16 cellular contexts compared by ENCODE assay signal in the genomic region with DNA sequence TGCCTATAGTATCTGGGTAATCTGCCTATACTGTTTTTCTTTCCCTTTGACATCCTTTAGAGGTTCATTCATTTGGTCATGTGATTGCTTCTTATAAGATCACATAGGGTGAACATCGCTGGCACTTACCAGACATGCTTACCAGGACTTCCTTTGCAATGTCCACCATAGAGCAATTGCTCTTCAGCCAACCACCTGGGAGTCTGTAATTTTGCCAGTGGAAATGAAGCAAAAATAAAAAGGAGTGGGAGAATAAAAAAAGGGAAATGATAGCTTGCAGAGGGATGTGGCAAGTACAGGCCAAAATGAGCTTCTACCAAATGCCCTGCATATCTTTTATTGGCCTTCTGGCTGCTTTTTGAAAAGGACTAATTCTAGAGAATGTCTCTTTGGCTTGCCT.
DNase-seq lines count a peak whose midpoint lies in the region; ATAC-seq and TF ChIP-seq lines count a peak whose summit lies in the region.
"Had no signal": no experiment of that assay in that cellular context is flagged by ENCODE, and none has a peak within 500 bp of the region (broad histone marks: within the 10 kb centered on the region; RNA-seq: fewer than 3 reads in every experiment).

No MANE protein-coding gene starts in this region.

- H3K9me2 ChIP-seq in GM23338 (ENCODE audit: insufficient read depth), result no peaks in the 10 kb centered on the region

- H3K9me3 Mint-ChIP-seq in GM23338, result no peaks in the 10 kb centered on the region
- H3K9me3 Mint-ChIP-seq in endodermal cell, result no peaks in the 10 kb centered on the region

- DNase-seq in GM23338 (ENCODE audit: low spot score) (no peak), SK-N-MC (ENCODE audit: low read depth, low spot score) (no peak), endodermal cell (no peak), NCI-H2029 treated with DMSO at 0.1 percent for 48 hours (lab: John Stamatoyannopoulos, UW) (no peak), NCI-H2227 (lab: John Stamatoyannopoulos, UW; ENCODE audit: unreplicated experiment) (no peak), SKM-1 (lab: John Stamatoyannopoulos, UW; ENCODE audit: unreplicated experiment) (no peak), KBM-7 (no peak)
- DNase-seq: ACHN; BE2C; CD4-positive, CD25-positive, alpha-beta regulatory T cell; CD8-positive, alpha-beta memory T cell; COR-L47; GDM1; IMR-90 had no signal

- H3K36me3 ChIP-seq in GM23338 (ENCODE audit: insufficient read depth) (no peaks in the 10 kb centered on the region), SK-N-MC (ENCODE audit: insufficient read depth, low read length) (no peaks in the 10 kb centered on the region), endodermal cell (ENCODE audit: control insufficient read depth, insufficient read depth, low read length) (no peaks in the 10 kb centered on the region)
- H3K36me3 ChIP-seq: BE2C, HAP-1 had no signal

- TF ChIP-seq CTCF in GM23338 (conservative IDR thresholded peaks at IDR 0.05; ENCODE audit: low read depth in 2 of 2), result no peak
- no peak for TF ChIP-seq CTCF in endodermal cell (conservative IDR thresholded peaks at IDR 0.05)

- peak overlapping the region; percentile 61; the same call in 1 of the 2 replicates for H2AFZ ChIP-seq in GM23338

- H3K9ac ChIP-seq in SK-N-MC (ENCODE audit: insufficient read length) (peak overlapping the region; percentile 47), endodermal cell (ENCODE audit: extremely low read depth, low read length, poor library complexity, severe bottlenecking) (no peak overlapping the region)

- H3K79me2 ChIP-seq in GM23338 (replicated peaks; ENCODE audit: insufficient read depth), result no peaks in the 10 kb centered on the region

- peaks cover 6% of the 10 kb centered on the region; the same call in 2 of the 3 replicates for H3K4me1 Mint-ChIP-seq in GM23338
- H3K4me1 Mint-ChIP-seq in endodermal cell, result peaks cover 22% of the 10 kb centered on the region
- H3K4me1 Mint-ChIP-seq: CD4-positive, CD25-positive, alpha-beta regulatory T cell; CD8-positive, alpha-beta memory T cell had no signal

- no peak overlapping the region for H3K4me3 Mint-ChIP-seq in GM23338
- no peak overlapping the region for H3K4me3 Mint-ChIP-seq in endodermal cell
- H3K4me3 Mint-ChIP-seq: CD4-positive, CD25-positive, alpha-beta regulatory T cell; CD8-positive, alpha-beta memory T cell had no signal

- H3K4me1 ChIP-seq in GM23338 (ENCODE audit: insufficient read depth), result no peaks in the 10 kb centered on the region
- peaks cover 10% of the 10 kb centered on the region for H3K4me1 ChIP-seq in endodermal cell (ENCODE audit: control insufficient read depth, insufficient read depth, low read length)
- H3K4me1 ChIP-seq: BE2C, HAP-1 had no signal

- no peak overlapping the region; the same call in 1 of the 2 replicates for H3K27ac Mint-ChIP-seq in GM23338
- H3K27ac Mint-ChIP-seq in endodermal cell, result no peak overlapping the region
- H3K27ac Mint-ChIP-seq: CD4-positive, CD25-positive, alpha-beta regulatory T cell; CD8-positive, alpha-beta memory T cell had no signal

- H3K27me3 Mint-ChIP-seq in GM23338 (ENCODE audit: insufficient read depth, low read depth, poor library complexity) (peaks cover 5% of the 10 kb centered on the region), endodermal cell (ENCODE audit: insufficient read depth) (no peaks in the 10 kb centered on the region)
- H3K27me3 Mint-ChIP-seq: CD4-positive, CD25-positive, alpha-beta regulatory T cell; CD8-positive, alpha-beta memory T cell had no signal

- 86 to 90% methylated on average over 1 of the region's 1 CpG for WGBS in endodermal cell (ENCODE audit: insufficient coverage in 1 of 2, insufficient read length in 1 of 2), 2 experiments

- no peaks in the 10 kb centered on the region for H4K20me1 ChIP-seq in GM23338 (replicated peaks; ENCODE audit: insufficient read depth)

- H3K4me3 ChIP-seq in GM23338, result no peak overlapping the region
- no peak overlapping the region for H3K4me3 ChIP-seq in SK-N-MC
- H3K4me3 ChIP-seq in endodermal cell (ENCODE audit: low read length), result no peak overlapping the region
- H3K4me3 ChIP-seq: HAP-1, K562 had no signal

- no peaks in the 10 kb centered on the region for H3K27me3 ChIP-seq in GM23338 (ENCODE audit: insufficient read depth)
- H3K27me3 ChIP-seq in endodermal cell (ENCODE audit: control insufficient read depth, insufficient read depth, low read length, poor library complexity, severe bottlenecking), result no peaks in the 10 kb centered on the region
- H3K27me3 ChIP-seq: BE2C had no signal

- H3K36me3 Mint-ChIP-seq in GM23338 (ENCODE audit: low read depth) (no peaks in the 10 kb centered on the region), endodermal cell (ENCODE audit: low read depth) (no peaks in the 10 kb centered on the region)
- H3K36me3 Mint-ChIP-seq: CD4-positive, CD25-positive, alpha-beta regulatory T cell; CD8-positive, alpha-beta memory T cell had no signal

- H3K4me2 ChIP-seq in GM23338, result no peak overlapping the region

- in situ Hi-C loops in KBM-7 (cut with MboI; ENCODE audit: low pct_unique_long_range_greater_than_20kb, low sequenced_read_pairs), result no loop called here

- H3K27ac ChIP-seq in GM23338 (ENCODE audit: low read depth), result no peak overlapping the region
- H3K27ac ChIP-seq in SK-N-MC, result peak overlapping the region; percentile 56
- peak overlapping the region; percentile 82 for H3K27ac ChIP-seq in endodermal cell (ENCODE audit: low read depth, low read length)

- H3K9me3 ChIP-seq in SK-N-MC (ENCODE audit: low read depth, low read length), result no peaks in the 10 kb centered on the region
- H3K9me3 ChIP-seq in endodermal cell (ENCODE audit: control insufficient read depth, low read length), result no peaks in the 10 kb centered on the region
- H3K9me3 ChIP-seq: BE2C, HAP-1 had no signal

- H3F3A ChIP-seq in GM23338 (replicated peaks; ENCODE audit: low read depth), result no peaks in the 10 kb centered on the region

- ATAC-seq in GM23338, result no peak
- ATAC-seq: K562 had no signal

TF ChIP-seq in GM23338, 12 proteins besides CTCF, POLR2A, EP300 and RAD21 (continues in another document):
- no peak for TF ChIP-seq NANOG (IDR thresholded peaks at IDR 0.05; ENCODE audit: borderline replicate concordance)
- TF ChIP-seq STAT1 (IDR thresholded peaks at IDR 0.05; ENCODE audit: unreplicated experiment), result no peak
- TF ChIP-seq EZH2phosphoT487 (IDR thresholded peaks at IDR 0.05; ENCODE audit: unreplicated experiment), result no peak
- TF ChIP-seq, protein P1, sequence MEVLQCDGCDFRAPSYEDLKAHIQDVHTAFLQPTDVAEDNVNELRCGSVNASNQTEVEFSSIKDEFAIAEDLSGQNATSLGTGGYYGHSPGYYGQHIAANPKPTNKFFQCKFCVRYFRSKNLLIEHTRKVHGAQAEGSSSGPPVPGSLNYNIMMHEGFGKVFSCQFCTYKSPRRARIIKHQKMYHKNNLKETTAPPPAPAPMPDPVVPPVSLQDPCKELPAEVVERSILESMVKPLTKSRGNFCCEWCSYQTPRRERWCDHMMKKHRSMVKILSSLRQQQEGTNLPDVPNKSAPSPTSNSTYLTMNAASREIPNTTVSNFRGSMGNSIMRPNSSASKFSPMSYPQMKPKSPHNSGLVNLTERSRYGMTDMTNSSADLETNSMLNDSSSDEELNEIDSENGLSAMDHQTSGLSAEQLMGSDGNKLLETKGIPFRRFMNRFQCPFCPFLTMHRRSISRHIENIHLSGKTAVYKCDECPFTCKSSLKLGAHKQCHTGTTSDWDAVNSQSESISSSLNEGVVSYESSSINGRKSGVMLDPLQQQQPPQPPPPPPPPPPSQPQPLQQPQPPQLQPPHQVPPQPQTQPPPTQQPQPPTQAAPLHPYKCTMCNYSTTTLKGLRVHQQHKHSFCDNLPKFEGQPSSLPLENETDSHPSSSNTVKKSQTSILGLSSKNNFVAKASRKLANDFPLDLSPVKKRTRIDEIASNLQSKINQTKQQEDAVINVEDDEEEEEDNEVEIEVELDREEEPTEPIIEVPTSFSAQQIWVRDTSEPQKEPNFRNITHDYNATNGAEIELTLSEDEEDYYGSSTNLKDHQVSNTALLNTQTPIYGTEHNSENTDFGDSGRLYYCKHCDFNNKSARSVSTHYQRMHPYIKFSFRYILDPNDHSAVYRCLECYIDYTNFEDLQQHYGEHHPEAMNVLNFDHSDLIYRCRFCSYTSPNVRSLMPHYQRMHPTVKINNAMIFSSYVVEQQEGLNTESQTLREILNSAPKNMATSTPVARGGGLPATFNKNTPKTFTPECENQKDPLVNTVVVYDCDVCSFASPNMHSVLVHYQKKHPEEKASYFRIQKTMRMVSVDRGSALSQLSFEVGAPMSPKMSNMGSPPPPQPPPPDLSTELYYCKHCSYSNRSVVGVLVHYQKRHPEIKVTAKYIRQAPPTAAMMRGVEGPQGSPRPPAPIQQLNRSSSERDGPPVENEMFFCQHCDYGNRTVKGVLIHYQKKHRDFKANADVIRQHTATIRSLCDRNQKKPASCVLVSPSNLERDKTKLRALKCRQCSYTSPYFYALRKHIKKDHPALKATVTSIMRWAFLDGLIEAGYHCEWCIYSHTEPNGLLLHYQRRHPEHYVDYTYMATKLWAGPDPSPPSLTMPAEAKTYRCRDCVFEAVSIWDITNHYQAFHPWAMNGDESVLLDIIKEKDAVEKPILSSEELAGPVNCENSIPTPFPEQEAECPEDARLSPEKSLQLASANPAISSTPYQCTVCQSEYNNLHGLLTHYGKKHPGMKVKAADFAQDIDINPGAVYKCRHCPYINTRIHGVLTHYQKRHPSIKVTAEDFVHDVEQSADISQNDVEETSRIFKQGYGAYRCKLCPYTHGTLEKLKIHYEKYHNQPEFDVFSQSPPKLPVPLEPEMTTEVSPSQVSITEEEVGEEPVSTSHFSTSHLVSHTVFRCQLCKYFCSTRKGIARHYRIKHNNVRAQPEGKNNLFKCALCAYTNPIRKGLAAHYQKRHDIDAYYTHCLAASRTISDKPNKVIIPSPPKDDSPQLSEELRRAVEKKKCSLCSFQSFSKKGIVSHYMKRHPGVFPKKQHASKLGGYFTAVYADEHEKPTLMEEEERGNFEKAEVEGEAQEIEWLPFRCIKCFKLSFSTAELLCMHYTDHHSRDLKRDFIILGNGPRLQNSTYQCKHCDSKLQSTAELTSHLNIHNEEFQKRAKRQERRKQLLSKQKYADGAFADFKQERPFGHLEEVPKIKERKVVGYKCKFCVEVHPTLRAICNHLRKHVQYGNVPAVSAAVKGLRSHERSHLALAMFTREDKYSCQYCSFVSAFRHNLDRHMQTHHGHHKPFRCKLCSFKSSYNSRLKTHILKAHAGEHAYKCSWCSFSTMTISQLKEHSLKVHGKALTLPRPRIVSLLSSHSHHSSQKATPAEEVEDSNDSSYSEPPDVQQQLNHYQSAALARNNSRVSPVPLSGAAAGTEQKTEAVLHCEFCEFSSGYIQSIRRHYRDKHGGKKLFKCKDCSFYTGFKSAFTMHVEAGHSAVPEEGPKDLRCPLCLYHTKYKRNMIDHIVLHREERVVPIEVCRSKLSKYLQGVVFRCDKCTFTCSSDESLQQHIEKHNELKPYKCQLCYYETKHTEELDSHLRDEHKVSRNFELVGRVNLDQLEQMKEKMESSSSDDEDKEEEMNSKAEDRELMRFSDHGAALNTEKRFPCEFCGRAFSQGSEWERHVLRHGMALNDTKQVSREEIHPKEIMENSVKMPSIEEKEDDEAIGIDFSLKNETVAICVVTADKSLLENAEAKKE (CRISPR knock-in tag; IDR thresholded peaks at IDR 0.05), result no peak
- no peak for TF ChIP-seq ZNF114 (CRISPR knock-in tag; IDR thresholded peaks at IDR 0.05)
- no peak for TF ChIP-seq CREB1 (CRISPR knock-in tag; IDR thresholded peaks at IDR 0.05; ENCODE audit: low read depth)
